3 cellular contexts compared by ENCODE assay signal in the genomic region with DNA sequence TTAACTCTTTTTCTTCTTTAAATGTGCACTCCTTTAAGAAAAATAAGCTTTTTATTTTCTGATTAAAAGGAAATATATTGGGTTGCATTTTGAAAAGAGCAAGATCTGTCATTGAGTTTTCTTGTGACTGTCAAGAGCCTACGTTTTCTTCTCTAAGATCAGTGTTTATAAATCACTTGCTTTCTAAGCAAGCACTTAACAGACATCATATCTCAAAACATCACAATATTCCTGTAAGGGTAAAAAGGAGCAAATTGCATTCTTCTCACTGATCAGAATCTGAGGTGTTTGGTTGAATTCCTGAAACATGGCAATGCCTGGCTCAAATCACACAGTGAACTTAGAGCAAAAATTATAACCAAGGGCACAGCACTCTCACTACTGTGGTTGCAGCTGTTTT.
"Had no signal": no experiment of that assay in that cellular context is flagged by ENCODE, and none has a peak within 500 bp of the region (broad histone marks: within the 10 kb centered on the region; RNA-seq: fewer than 3 reads in every experiment).

No MANE protein-coding gene starts in this region.

- DNase-seq: GDM1, GF-D8 had no signal

- H3K4me3 ChIP-seq: GM12878 had no signal
